ENCODE assay signal across 15 cellular contexts in genomic region chr13:30045916-30046704, GRCh38.
DNase-seq lines count a peak whose midpoint lies in the region; ATAC-seq and TF ChIP-seq lines count a peak whose summit lies in the region.
"Had no signal": no experiment of that assay in that cellular context is flagged by ENCODE, and none has a peak within 500 bp of the region (broad histone marks: within the 10 kb centered on the region; RNA-seq: fewer than 3 reads in every experiment).

No MANE protein-coding gene starts in this region.

- H3K27me3 ChIP-seq in AG04450 (ENCODE audit: control insufficient read depth, insufficient read depth, low read length): no peaks in the 10 kb centered on the region
- H3K27me3 ChIP-seq: BLaER1 had no signal

- no peak for TF ChIP-seq CTCF in AG04450 (IDR thresholded peaks at IDR 0.05; ENCODE audit: low read depth, low read length)
- TF ChIP-seq CTCF in HFFc6 (IDR thresholded peaks at IDR 0.05): no peak

- peak overlapping the region; percentile 54 for H3K4me3 Mint-ChIP-seq in HFFc6
- H3K4me3 Mint-ChIP-seq: activated T-helper 17 cell treated with anti-CD3 and anti-CD28 coated beads, Interleukin-2, amount 50 U/mL, for 72 hours had no signal

- POLR2A ChIA-PET in AG04450 (lab: Yijun Ruan, JAX): interaction anchor here (1.6 kb wide), 1 partner anchor 12 kb away, joined by 6 read pairs; no protein-coding TSS in a partner anchor

- peak overlapping the region; percentile 70 for H3K27ac Mint-ChIP-seq in HFFc6
- H3K27ac Mint-ChIP-seq: activated T-helper 17 cell treated with anti-CD3 and anti-CD28 coated beads, Interleukin-2, amount 50 U/mL, for 72 hours had no signal

- H3K4me3 ChIP-seq in AG04450 (ENCODE audit: low read depth, low read length): no peak overlapping the region
- H3K4me3 ChIP-seq: BLaER1 had no signal

- peaks cover 2% of the 10 kb centered on the region for H3K27me3 Mint-ChIP-seq in HFFc6 (ENCODE audit: insufficient read depth)
- H3K27me3 Mint-ChIP-seq: activated T-helper 17 cell treated with anti-CD3 and anti-CD28 coated beads, Interleukin-2, amount 50 U/mL, for 72 hours had no signal

- no peaks in the 10 kb centered on the region for H3K9me3 ChIP-seq in AG04450 (ENCODE audit: control insufficient read depth, insufficient read depth, low read length)
- H3K9me3 ChIP-seq: BLaER1 had no signal

- peaks cover 4% of the 10 kb centered on the region; the same call in 1 of the 2 replicates for H3K9me3 Mint-ChIP-seq in HFFc6
- H3K9me3 Mint-ChIP-seq: activated T-helper 17 cell treated with anti-CD3 and anti-CD28 coated beads, Interleukin-2, amount 50 U/mL, for 72 hours had no signal

- DNase-seq in AG04450 (ENCODE audit: low read depth, low spot score) (peak; percentile 51), HFFc6 (peak; percentile 84), amniotic stem cell (lab: John Stamatoyannopoulos, UW) (peak; percentile 41), hepatic stellate cell (ENCODE audit: low spot score) (peak; percentile 63), NCI-H187 treated with DMSO at 0.1 percent for 48 hours (lab: John Stamatoyannopoulos, UW) (no peak)
- no peak for DNase-seq in stimulated activated CD4-positive, alpha-beta T cell treated with anti-CD3 and anti-CD28 coated beads, Interleukin-4, amount 100 ng/mL, for 4 hours
- DNase-seq: activated CD4-positive, alpha-beta T cell treated with anti-CD3 and anti-CD28 coated beads for 1 hour; cortex of kidney; glutamatergic neuron; NCI-H1436 treated with DMSO at 0.1 percent for 48 hours; NCI-H774 had no signal

- CTCF ChIA-PET in AG04450 (lab: Charles Lee): interaction anchor here (1.5 kb wide), 1 partner anchor 66 kb away, joined by 4 read pairs; no protein-coding TSS in a partner anchor

- H3K36me3 Mint-ChIP-seq in HFFc6 (ENCODE audit: low read depth): peaks cover 9% of the 10 kb centered on the region; the same call in 1 of the 2 replicates

- H3K27ac ChIP-seq in AG04450 (ENCODE audit: low read depth, low read length): peak overlapping the region; percentile 33
- H3K27ac ChIP-seq: BLaER1 had no signal

- H3K4me1 Mint-ChIP-seq in HFFc6 (ENCODE audit: low read depth): peaks cover 64% of the 10 kb centered on the region

- ATAC-seq in HG03135 (IDR thresholded peaks at IDR 0.05; ENCODE audit: unreplicated experiment) (no peak), GM21381 (IDR thresholded peaks at IDR 0.05; ENCODE audit: unreplicated experiment) (no peak)
- ATAC-seq: activated T-helper 17 cell treated with anti-CD3 and anti-CD28 coated beads, Interleukin-2, amount 50 U/mL, for 72 hours had no signal

Comparison
In these comparisons a context has a peak if more than half of its experiments do, and no peak if none do; other contexts are left out.
1. DNase-seq: peak in AG04450 (single experiment), HFFc6 (single experiment), amniotic stem cell (single experiment) and hepatic stellate cell (single experiment); none in stimulated activated CD4-positive, alpha-beta T cell treated with anti-CD3 and anti-CD28 coated beads, Interleukin-4, amount 100 ng/mL, for 4 hours (0 of 2) and NCI-H187 treated with DMSO at 0.1 percent for 48 hours (single experiment).